In the genomic region with DNA sequence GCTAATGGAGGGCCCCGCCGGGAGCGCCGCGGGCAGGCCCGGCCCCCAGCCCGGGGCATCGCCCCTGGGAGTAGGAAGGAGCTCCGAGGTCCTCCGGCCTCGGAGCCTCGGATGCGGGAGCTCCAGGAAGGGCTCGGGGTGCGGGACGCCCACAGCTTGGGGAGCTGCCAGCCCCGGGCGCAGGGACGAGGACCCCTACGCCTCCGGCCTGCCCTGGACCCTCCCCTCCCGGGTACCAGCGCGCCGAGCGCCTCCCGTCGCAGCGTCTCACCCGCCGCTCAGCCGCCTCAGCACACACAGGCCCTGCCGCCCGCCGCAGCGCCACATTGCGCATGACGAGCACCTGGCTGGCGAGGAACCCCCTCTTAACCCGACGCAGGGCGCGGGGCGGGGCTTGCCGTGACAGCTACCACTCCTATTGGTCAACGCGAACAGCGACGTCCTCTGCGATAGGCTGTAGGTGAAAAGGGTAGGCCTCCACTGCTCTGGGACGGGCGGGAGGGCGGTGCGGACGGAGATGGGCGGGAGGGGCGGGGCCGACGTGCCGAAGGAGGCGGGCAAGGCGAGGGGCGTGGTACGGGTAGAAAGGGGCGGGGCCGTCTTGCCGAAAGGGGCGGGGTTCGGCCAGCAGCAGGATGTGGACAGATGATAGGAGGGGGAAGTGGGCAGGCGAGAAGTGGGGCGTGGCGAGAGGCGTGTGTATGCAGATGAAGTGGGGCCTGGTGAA, we compare ENCODE assay signal across 8 cellular contexts. TPM values are rescaled to one million over a fixed set of nuclear protein-coding genes. Genes with fewer than 3 reads are reported as not detected.
DNase-seq lines count a peak whose midpoint lies in the region; ATAC-seq and TF ChIP-seq lines count a peak whose summit lies in the region.

A gene with protein sequence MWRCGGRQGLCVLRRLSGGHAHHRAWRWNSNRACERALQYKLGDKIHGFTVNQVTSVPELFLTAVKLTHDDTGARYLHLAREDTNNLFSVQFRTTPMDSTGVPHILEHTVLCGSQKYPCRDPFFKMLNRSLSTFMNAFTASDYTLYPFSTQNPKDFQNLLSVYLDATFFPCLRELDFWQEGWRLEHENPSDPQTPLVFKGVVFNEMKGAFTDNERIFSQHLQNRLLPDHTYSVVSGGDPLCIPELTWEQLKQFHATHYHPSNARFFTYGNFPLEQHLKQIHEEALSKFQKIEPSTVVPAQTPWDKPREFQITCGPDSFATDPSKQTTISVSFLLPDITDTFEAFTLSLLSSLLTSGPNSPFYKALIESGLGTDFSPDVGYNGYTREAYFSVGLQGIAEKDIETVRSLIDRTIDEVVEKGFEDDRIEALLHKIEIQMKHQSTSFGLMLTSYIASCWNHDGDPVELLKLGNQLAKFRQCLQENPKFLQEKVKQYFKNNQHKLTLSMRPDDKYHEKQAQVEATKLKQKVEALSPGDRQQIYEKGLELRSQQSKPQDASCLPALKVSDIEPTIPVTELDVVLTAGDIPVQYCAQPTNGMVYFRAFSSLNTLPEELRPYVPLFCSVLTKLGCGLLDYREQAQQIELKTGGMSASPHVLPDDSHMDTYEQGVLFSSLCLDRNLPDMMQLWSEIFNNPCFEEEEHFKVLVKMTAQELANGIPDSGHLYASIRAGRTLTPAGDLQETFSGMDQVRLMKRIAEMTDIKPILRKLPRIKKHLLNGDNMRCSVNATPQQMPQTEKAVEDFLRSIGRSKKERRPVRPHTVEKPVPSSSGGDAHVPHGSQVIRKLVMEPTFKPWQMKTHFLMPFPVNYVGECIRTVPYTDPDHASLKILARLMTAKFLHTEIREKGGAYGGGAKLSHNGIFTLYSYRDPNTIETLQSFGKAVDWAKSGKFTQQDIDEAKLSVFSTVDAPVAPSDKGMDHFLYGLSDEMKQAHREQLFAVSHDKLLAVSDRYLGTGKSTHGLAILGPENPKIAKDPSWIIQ (minus strand): TSS at position 337 of the 727 bp plus-strand sequence. CDS start 10 bp downstream, at position 327.

- H3K9me3 ChIP-seq in osteoblast (ENCODE audit: low read depth, low read length) (no peaks in the 10 kb centered on the region), thoracic aorta (no peaks in the 10 kb centered on the region)

- peak within 1 kb of the TSS; percentile 96 for H3K4me3 ChIP-seq in GM08714 (ENCODE audit: low read length)
- H3K4me3 ChIP-seq in osteoblast (ENCODE audit: insufficient read depth, low read length), result peak within 1 kb of the TSS; percentile 87
- peak within 1 kb of the TSS; percentile 81 for H3K4me3 ChIP-seq in thoracic aorta

- H3K27me3 ChIP-seq in osteoblast (ENCODE audit: insufficient read depth, low read length), result peaks cover 19% of the 10 kb centered on the region
- no peaks in the 10 kb centered on the region for H3K27me3 ChIP-seq in thoracic aorta (replicated peaks; ENCODE audit: insufficient read depth)

- peaks cover 24% of the 10 kb centered on the region for H4K20me1 ChIP-seq in osteoblast (ENCODE audit: insufficient read depth, low read length)

- H3K27ac ChIP-seq in osteoblast (ENCODE audit: low read depth, low read length) (peak within 1 kb of the TSS; percentile 96), thoracic aorta (peak within 1 kb of the TSS; percentile 83 to 96)

- H3K4me1 ChIP-seq in osteoblast (ENCODE audit: insufficient read depth, low read length) (peaks cover 2% of the 10 kb centered on the region), thoracic aorta (ENCODE audit: control insufficient read depth in 1 of 2, low read depth in 2 of 2) (peaks cover 11 to 20% of the 10 kb centered on the region in 2 donors)

- peak within 1 kb of the TSS; percentile 72 for H2AFZ ChIP-seq in osteoblast (ENCODE audit: low read length)

- peaks cover 6 to 12% of the 10 kb centered on the region in 2 donors for H3K36me3 Mint-ChIP-seq in activated naive CD4-positive, alpha-beta T cell treated with anti-CD3 and anti-CD28 coated beads, Interleukin-2, amount 50 U/mL, for 72 hours

- peak; percentile 96 for ATAC-seq in HG02588 (IDR thresholded peaks at IDR 0.05; ENCODE audit: unreplicated experiment)
- ATAC-seq in SK-N-SH treated with all-trans-retinoic acid at 6 μM for 48 hours, result peak; percentile 99
- peak; percentile 95 to 97 for ATAC-seq in activated naive CD4-positive, alpha-beta T cell treated with anti-CD3 and anti-CD28 coated beads, Interleukin-2, amount 50 U/mL, for 72 hours
- peak; percentile 96 for ATAC-seq in thoracic aorta (ENCODE audit: insufficient number of reproducible peaks, low FRiP score, low read depth)

- DNase-seq in NCI-H1092 (lab: John Stamatoyannopoulos, UW) (peak; percentile 97), glomerular visceral epithelial cell (ENCODE audit: extremely low spot score) (peak; percentile 100), osteoblast (ENCODE audit: insufficient read length, low spot score, missing footprints) (peak; percentile 99), thoracic aorta (ENCODE audit: low spot score) (peak; percentile 98)
- DNase-seq in activated naive CD4-positive, alpha-beta T cell treated with anti-CD3 and anti-CD28 coated beads, Interleukin-2, amount 50 U/mL, for 72 hours (ENCODE audit: low spot score in 2 of 2), result peak; percentile 97 to 99

- H3K9me3 Mint-ChIP-seq in activated naive CD4-positive, alpha-beta T cell treated with anti-CD3 and anti-CD28 coated beads, Interleukin-2, amount 50 U/mL, for 72 hours, result peaks cover 0 to 4% of the 10 kb centered on the region in 2 donors

- peaks cover 44% of the 10 kb centered on the region for H3K79me2 ChIP-seq in osteoblast (ENCODE audit: insufficient read depth, low read length)

- peak within 1 kb of the TSS; percentile 85 to 90 for H3K27ac Mint-ChIP-seq in activated naive CD4-positive, alpha-beta T cell treated with anti-CD3 and anti-CD28 coated beads, Interleukin-2, amount 50 U/mL, for 72 hours

- H3K36me3 ChIP-seq in osteoblast (ENCODE audit: insufficient read depth, low read length) (peaks cover 27% of the 10 kb centered on the region), thoracic aorta (peaks cover 24% of the 10 kb centered on the region)

- TF ChIP-seq CTCF in osteoblast (IDR thresholded peaks at IDR 0.05; ENCODE audit: extremely low read depth, low read depth, low read length) (no peak), thoracic aorta (IDR thresholded peaks at IDR 0.05) (no peak)

- peak within 1 kb of the TSS; percentile 75 for H3K4me2 ChIP-seq in osteoblast (ENCODE audit: insufficient read depth, low read length)

TF ChIP-seq in SK-N-SH treated with all-trans-retinoic acid at 6 μM for 48 hours, 23 proteins besides CTCF, POLR2A, EP300 and RAD21 (continues in another document):
- TF ChIP-seq ZC3H10 (CRISPR knock-in tag; IDR thresholded peaks at IDR 0.05) (no peak), TCF4 (CRISPR knock-in tag; IDR thresholded peaks at IDR 0.05; ENCODE audit: borderline replicate concordance) (no peak), ZNF565 (CRISPR knock-in tag; conservative IDR thresholded peaks at IDR 0.05; ENCODE audit: low read depth) (no peak), ZNF8 (CRISPR knock-in tag; IDR thresholded peaks at IDR 0.05) (no peak), ARNTL (CRISPR knock-in tag; IDR thresholded peaks at IDR 0.05; ENCODE audit: borderline replicate concordance, low read depth) (no peak), ZFP3 (CRISPR knock-in tag; IDR thresholded peaks at IDR 0.05) (no peak)
- TF ChIP-seq, protein P1, sequence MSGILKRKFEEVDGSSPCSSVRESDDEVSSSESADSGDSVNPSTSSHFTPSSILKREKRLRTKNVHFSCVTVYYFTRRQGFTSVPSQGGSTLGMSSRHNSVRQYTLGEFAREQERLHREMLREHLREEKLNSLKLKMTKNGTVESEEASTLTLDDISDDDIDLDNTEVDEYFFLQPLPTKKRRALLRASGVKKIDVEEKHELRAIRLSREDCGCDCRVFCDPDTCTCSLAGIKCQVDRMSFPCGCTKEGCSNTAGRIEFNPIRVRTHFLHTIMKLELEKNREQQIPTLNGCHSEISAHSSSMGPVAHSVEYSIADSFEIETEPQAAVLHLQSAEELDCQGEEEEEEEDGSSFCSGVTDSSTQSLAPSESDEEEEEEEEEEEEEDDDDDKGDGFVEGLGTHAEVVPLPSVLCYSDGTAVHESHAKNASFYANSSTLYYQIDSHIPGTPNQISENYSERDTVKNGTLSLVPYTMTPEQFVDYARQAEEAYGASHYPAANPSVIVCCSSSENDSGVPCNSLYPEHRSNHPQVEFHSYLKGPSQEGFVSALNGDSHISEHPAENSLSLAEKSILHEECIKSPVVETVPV (CRISPR knock-in tag; IDR thresholded peaks at IDR 0.05), result no peak
- TF ChIP-seq, protein P2, sequence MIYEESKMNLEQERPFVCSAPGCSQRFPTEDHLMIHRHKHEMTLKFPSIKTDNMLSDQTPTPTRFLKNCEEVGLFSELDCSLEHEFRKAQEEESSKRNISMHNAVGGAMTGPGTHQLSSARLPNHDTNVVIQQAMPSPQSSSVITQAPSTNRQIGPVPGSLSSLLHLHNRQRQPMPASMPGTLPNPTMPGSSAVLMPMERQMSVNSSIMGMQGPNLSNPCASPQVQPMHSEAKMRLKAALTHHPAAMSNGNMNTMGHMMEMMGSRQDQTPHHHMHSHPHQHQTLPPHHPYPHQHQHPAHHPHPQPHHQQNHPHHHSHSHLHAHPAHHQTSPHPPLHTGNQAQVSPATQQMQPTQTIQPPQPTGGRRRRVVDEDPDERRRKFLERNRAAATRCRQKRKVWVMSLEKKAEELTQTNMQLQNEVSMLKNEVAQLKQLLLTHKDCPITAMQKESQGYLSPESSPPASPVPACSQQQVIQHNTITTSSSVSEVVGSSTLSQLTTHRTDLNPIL (CRISPR knock-in tag; IDR thresholded peaks at IDR 0.05; ENCODE audit: low read depth), result no peak
- TF ChIP-seq, protein P3, sequence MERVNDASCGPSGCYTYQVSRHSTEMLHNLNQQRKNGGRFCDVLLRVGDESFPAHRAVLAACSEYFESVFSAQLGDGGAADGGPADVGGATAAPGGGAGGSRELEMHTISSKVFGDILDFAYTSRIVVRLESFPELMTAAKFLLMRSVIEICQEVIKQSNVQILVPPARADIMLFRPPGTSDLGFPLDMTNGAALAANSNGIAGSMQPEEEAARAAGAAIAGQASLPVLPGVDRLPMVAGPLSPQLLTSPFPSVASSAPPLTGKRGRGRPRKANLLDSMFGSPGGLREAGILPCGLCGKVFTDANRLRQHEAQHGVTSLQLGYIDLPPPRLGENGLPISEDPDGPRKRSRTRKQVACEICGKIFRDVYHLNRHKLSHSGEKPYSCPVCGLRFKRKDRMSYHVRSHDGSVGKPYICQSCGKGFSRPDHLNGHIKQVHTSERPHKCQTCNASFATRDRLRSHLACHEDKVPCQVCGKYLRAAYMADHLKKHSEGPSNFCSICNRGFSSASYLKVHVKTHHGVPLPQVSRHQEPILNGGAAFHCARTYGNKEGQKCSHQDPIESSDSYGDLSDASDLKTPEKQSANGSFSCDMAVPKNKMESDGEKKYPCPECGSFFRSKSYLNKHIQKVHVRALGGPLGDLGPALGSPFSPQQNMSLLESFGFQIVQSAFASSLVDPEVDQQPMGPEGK (CRISPR knock-in tag; IDR thresholded peaks at IDR 0.05; ENCODE audit: borderline replicate concordance), result no peak

RNA-seq across cellular contexts. Expression of the gene that starts here (rescaled TPM):
- 10 to 100 TPM; 61.1 to 75.0 TPM for total RNA-seq in activated naive CD4-positive, alpha-beta T cell treated with anti-CD3 and anti-CD28 coated beads, Interleukin-2, amount 50 U/mL, for 72 hours
- 89.8 and 92.8 TPM in 2 replicates for total RNA-seq in osteoblast
- 100 to 1,000 TPM; 104 to 125 TPM for total RNA-seq in thoracic aorta

Comparison
In these comparisons a context has a peak if more than half of its experiments do, and no peak if none do; other contexts are left out.
1. Peak in every context shown above with its lines: DNase-seq, ATAC-seq, H3K4me3 ChIP-seq and H3K27ac ChIP-seq.